In genomic region chr10:49710966-49711365, GRCh38 we compare ENCODE assay signal across 1 cellular context.
TF ChIP-seq lines count a peak whose summit lies in the region.

No MANE protein-coding gene starts in this region.

TF ChIP-seq in GM23338, 12 proteins besides CTCF, POLR2A, EP300 and RAD21 (continued from another document):
- TF ChIP-seq REST (IDR thresholded peaks at IDR 0.05; ENCODE audit: unreplicated experiment) (no peak), EZH2 (IDR thresholded peaks at IDR 0.05; ENCODE audit: low read depth, unreplicated experiment) (no peak), ZNF331 (CRISPR knock-in tag; IDR thresholded peaks at IDR 0.05; ENCODE audit: low read depth) (no peak), CREB1 (CRISPR knock-in tag; IDR thresholded peaks at IDR 0.05; ENCODE audit: low read depth) (no peak), JUNB (IDR thresholded peaks at IDR 0.05; ENCODE audit: unreplicated experiment) (no peak), POLR2AphosphoS5 (IDR thresholded peaks at IDR 0.05; ENCODE audit: low read depth) (no peak)
